Comparison of ENCODE assay signal across 6 cellular contexts in genomic region chr20:26163151-26163550, GRCh38.
DNase-seq lines count a peak whose midpoint lies in the region; ATAC-seq, FAIRE-seq and TF ChIP-seq lines count a peak whose summit lies in the region.
"Not testable (repeated sequence)": the region's sequence is repeated elsewhere in the genome, so short reads cannot be mapped to it uniquely, and the experiment has no call there.

No MANE protein-coding gene starts in this region.

- H3K14ac ChIP-seq in IMR-90 (replicated peaks; ENCODE audit: low read depth, low read length) = not testable (repeated sequence)
- H3K14ac ChIP-seq in trophoblast cell (ENCODE audit: low read length) = peak overlapping the region; percentile 50

- H2AK5ac ChIP-seq in IMR-90 (ENCODE audit: low read depth, low read length); trophoblast cell (ENCODE audit: low read length): not testable (repeated sequence)

- not testable (repeated sequence) for H2BK20ac ChIP-seq in IMR-90 (ENCODE audit: low read depth, low read length)

- H3K27me3 Mint-ChIP-seq in GM23338 (ENCODE audit: insufficient read depth, low read depth, poor library complexity); astrocyte (ENCODE audit: low read depth, unreplicated experiment); chondrocyte (ENCODE audit: low read depth); mesothelial cell of epicardium (ENCODE audit: low read depth): not testable (repeated sequence)

- H3K9me2 ChIP-seq in GM23338 (ENCODE audit: insufficient read depth) = not testable (repeated sequence)

- not testable (repeated sequence) for TF ChIP-seq RAD21 in IMR-90 (IDR thresholded peaks at IDR 0.05; ENCODE audit: low read length)

- H3K27ac Mint-ChIP-seq in GM23338 (0 out of 2 replicates have a peak overlapping the region, but pooled peaks have one; percentile 23), astrocyte (ENCODE audit: unreplicated experiment) (peak overlapping the region; percentile 93), chondrocyte (ENCODE audit: unreplicated experiment) (peak overlapping the region; percentile 74), mesothelial cell of epicardium (peak overlapping the region; percentile 31)

- CTCF ChIA-PET in IMR-90 (lab: Yijun Ruan, JAX) = not testable (repeated sequence)

- dilution Hi-C loops in IMR-90 (cut with HindIII; ENCODE audit: low sequenced_read_pairs, unreplicated experiment) = not testable (repeated sequence)

- not testable (repeated sequence) for H3K23ac ChIP-seq in IMR-90 (ENCODE audit: low read depth, low read length); trophoblast cell (ENCODE audit: low read length)

- not testable (repeated sequence) for H3F3A ChIP-seq in GM23338 (replicated peaks; ENCODE audit: low read depth)

- H4K8ac ChIP-seq in IMR-90 (ENCODE audit: low read depth in 2 of 2, low read length in 2 of 2); trophoblast cell (ENCODE audit: low read depth, low read length): not testable (repeated sequence)

- not testable (repeated sequence) for H4K91ac ChIP-seq in IMR-90 (ENCODE audit: insufficient read depth, low read depth, low read length)
- peak overlapping the region; percentile 13 for H4K91ac ChIP-seq in trophoblast cell (ENCODE audit: low read depth, low read length)

- H4K12ac ChIP-seq in trophoblast cell (ENCODE audit: low read depth, low read length) = not testable (repeated sequence)

- H2AK9ac ChIP-seq in IMR-90 (replicated peaks; ENCODE audit: low read depth, low read length, poor library complexity) = not testable (repeated sequence)

- H3K79me2 ChIP-seq in GM23338 (replicated peaks; ENCODE audit: insufficient read depth); astrocyte (ENCODE audit: insufficient read depth, low read length); trophoblast cell (ENCODE audit: control insufficient read depth, insufficient read depth, low read length, poor library complexity): not testable (repeated sequence)

- peaks cover 40% of the 10 kb centered on the region for H3K4me1 ChIP-seq in GM23338 (ENCODE audit: insufficient read depth)
- H3K4me1 ChIP-seq in IMR-90 (ENCODE audit: control insufficient read depth, insufficient read depth, low read length); trophoblast cell (ENCODE audit: control insufficient read depth in 1 of 2, insufficient read depth in 2 of 2, low read length in 2 of 2): not testable (repeated sequence)
- peaks cover 16% of the 10 kb centered on the region for H3K4me1 ChIP-seq in astrocyte (ENCODE audit: insufficient read depth, low read length)

- in situ Hi-C loops in IMR-90 (cut with MboI; ENCODE audit: low sequenced_read_pairs) = not testable (repeated sequence)

- not testable (repeated sequence) for DNase-seq in GM23338 (ENCODE audit: low spot score); IMR-90; astrocyte (ENCODE audit: low read depth); chondrocyte (ENCODE audit: low spot score); mesothelial cell of epicardium (ENCODE audit: low spot score in 2 of 2, unreplicated experiment in 2 of 2); trophoblast cell

- BruUV-seq in IMR-90 (replicated peaks; lab: Mats Ljungman, UMichigan) = not testable (repeated sequence)

- WGBS in IMR-90 (ENCODE audit: extremely low coverage in 2 of 2, insufficient read length in 1 of 2), 2 experiments = no CpG with 5 or more reads among the region's 5 CpGs
- no CpG with 5 or more reads among the region's 5 CpGs for WGBS in trophoblast cell (ENCODE audit: extremely low coverage, insufficient coverage, insufficient read length)

- not testable (repeated sequence) for H3K79me1 ChIP-seq in IMR-90 (ENCODE audit: low read depth in 1 of 2, low read length in 2 of 2); trophoblast cell (ENCODE audit: low read length)

- FAIRE-seq in astrocyte (lab: Jason Lieb, UNC) = peak; percentile 5

- not testable (repeated sequence) for H3K9me3 ChIP-seq in IMR-90 (ENCODE audit: control insufficient read depth, insufficient read depth, low read length); astrocyte (ENCODE audit: insufficient read depth, low read depth, low read length); trophoblast cell (ENCODE audit: insufficient read depth, low read depth, low read length)

- TF ChIP-seq CTCF in GM23338 (conservative IDR thresholded peaks at IDR 0.05; ENCODE audit: low read depth in 2 of 2); IMR-90 (conservative IDR thresholded peaks at IDR 0.05; ENCODE audit: low read depth, low read length); astrocyte (IDR thresholded peaks at IDR 0.05; ENCODE audit: insufficient read depth, low read depth, low read length); chondrocyte (IDR thresholded peaks at IDR 0.05); mesothelial cell of epicardium (IDR thresholded peaks at IDR 0.05; ENCODE audit: unreplicated experiment): not testable (repeated sequence)

- H3K4ac ChIP-seq in IMR-90 (ENCODE audit: low read depth, low read length); trophoblast cell (ENCODE audit: low read depth, low read length): not testable (repeated sequence)

- not testable (repeated sequence) for H4K20me1 ChIP-seq in GM23338 (replicated peaks; ENCODE audit: insufficient read depth); IMR-90 (ENCODE audit: insufficient read depth, low read length); astrocyte (ENCODE audit: insufficient read depth, low read length)

- ATAC-seq in GM23338; IMR-90 (ENCODE audit: low read depth): not testable (repeated sequence)

- intact Hi-C loops in IMR-90 (cut with micrococcal nuclease) = not testable (repeated sequence)

- H2BK12ac ChIP-seq in trophoblast cell (ENCODE audit: low read length) = peak overlapping the region; percentile 85

- not testable (repeated sequence) for H3K27ac ChIP-seq in GM23338 (ENCODE audit: low read depth); IMR-90 (ENCODE audit: insufficient read depth, low read length); trophoblast cell (ENCODE audit: low read depth, low read length)
- peak overlapping the region; percentile 56 for H3K27ac ChIP-seq in astrocyte (ENCODE audit: low read depth, low read length)

- not testable (repeated sequence) for H2BK15ac ChIP-seq in IMR-90 (ENCODE audit: low read depth, low read length)

- H3K4me3 Mint-ChIP-seq in GM23338; astrocyte (ENCODE audit: unreplicated experiment); chondrocyte (ENCODE audit: unreplicated experiment); mesothelial cell of epicardium: not testable (repeated sequence)

- H3K36me3 ChIP-seq in GM23338 (ENCODE audit: insufficient read depth); IMR-90 (ENCODE audit: control insufficient read depth, insufficient read depth, low read length); astrocyte (ENCODE audit: insufficient read depth, low read length); trophoblast cell (ENCODE audit: control insufficient read depth in 1 of 2, insufficient read depth in 2 of 2, low read length in 2 of 2): not testable (repeated sequence)

- H4K5ac ChIP-seq in IMR-90 (ENCODE audit: low read depth, low read length) = peak overlapping the region; percentile 21; the same call in 1 of the 2 replicates

- not testable (repeated sequence) for H3K4me3 ChIP-seq in GM23338; IMR-90 (ENCODE audit: insufficient read depth, low read depth, low read length); astrocyte (ENCODE audit: insufficient read depth, low read depth, low read length); trophoblast cell (ENCODE audit: low read depth, low read length)

- not testable (repeated sequence) for H3K9me3 Mint-ChIP-seq in GM23338; astrocyte (ENCODE audit: unreplicated experiment); chondrocyte (ENCODE audit: low read depth); mesothelial cell of epicardium

- not testable (repeated sequence) for H3K56ac ChIP-seq in IMR-90 (ENCODE audit: extremely low read depth, insufficient read depth, low read length)

- H3K4me1 Mint-ChIP-seq in GM23338 (peaks cover 62% of the 10 kb centered on the region), astrocyte (ENCODE audit: low read depth, unreplicated experiment) (peaks cover 48% of the 10 kb centered on the region), chondrocyte (ENCODE audit: low read depth) (peaks cover 62% of the 10 kb centered on the region), mesothelial cell of epicardium (peaks cover 25% of the 10 kb centered on the region)

- not testable (repeated sequence) for H3K9ac ChIP-seq in IMR-90 (ENCODE audit: low read depth, low read length); astrocyte (ENCODE audit: low read length); trophoblast cell (ENCODE audit: low read length)

- not testable (repeated sequence) for H3K27me3 ChIP-seq in GM23338 (ENCODE audit: insufficient read depth); IMR-90 (ENCODE audit: control insufficient read depth, insufficient read depth, low read length); astrocyte (ENCODE audit: insufficient read depth, low read length); trophoblast cell (ENCODE audit: insufficient read depth, low read length)

- not testable (repeated sequence) for H3K36me3 Mint-ChIP-seq in GM23338 (ENCODE audit: low read depth); astrocyte (ENCODE audit: low read depth, unreplicated experiment); chondrocyte (ENCODE audit: low read depth); mesothelial cell of epicardium

- H2AFZ ChIP-seq in GM23338; IMR-90 (replicated peaks; ENCODE audit: low read length, poor library complexity); astrocyte (ENCODE audit: low read depth, low read length); trophoblast cell (ENCODE audit: insufficient read depth, low read length, poor library complexity): not testable (repeated sequence)

- POLR2A ChIA-PET in IMR-90 (lab: Charles Lee; ENCODE audit: unreplicated experiment) = not testable (repeated sequence)

- not testable (repeated sequence) for TF ChIP-seq POLR2A in IMR-90 (IDR thresholded peaks at IDR 0.05; ENCODE audit: low read depth, low read length)

- H3K4me2 ChIP-seq in GM23338; IMR-90 (ENCODE audit: low read depth, low read length); astrocyte (ENCODE audit: low read length); trophoblast cell (ENCODE audit: low read length): not testable (repeated sequence)

- peak overlapping the region; percentile 48; the same call in 1 of the 2 replicates for H2BK120ac ChIP-seq in IMR-90 (ENCODE audit: low read depth, low read length)
- peak overlapping the region; percentile 81 for H2BK120ac ChIP-seq in trophoblast cell (ENCODE audit: insufficient read depth, low read length, poor library complexity)

- peak overlapping the region; percentile 45 for H2BK5ac ChIP-seq in IMR-90 (ENCODE audit: low read depth, low read length, poor library complexity, severe bottlenecking)
- not testable (repeated sequence) for H2BK5ac ChIP-seq in trophoblast cell (ENCODE audit: low read depth, low read length, poor library complexity)

- H3K9me1 ChIP-seq in IMR-90 (ENCODE audit: insufficient read depth, low read length) = not testable (repeated sequence)

- 0 out of 2 replicates have a peak overlapping the region, but pooled peaks have one; percentile 64 for H3K18ac ChIP-seq in IMR-90 (ENCODE audit: low read depth, low read length)
- not testable (repeated sequence) for H3K18ac ChIP-seq in trophoblast cell (ENCODE audit: low read length)

Comparison
In these comparisons a context has a peak if more than half of its experiments do, and no peak if none do; other contexts are left out.
1. H3K27ac Mint-ChIP-seq: peak in every context shown above with its lines; median percentile 93 in astrocyte; 74 in chondrocyte; 31 in mesothelial cell of epicardium; 23 in GM23338.